ENCODE assay signal across 8 cellular contexts in the genomic region with DNA sequence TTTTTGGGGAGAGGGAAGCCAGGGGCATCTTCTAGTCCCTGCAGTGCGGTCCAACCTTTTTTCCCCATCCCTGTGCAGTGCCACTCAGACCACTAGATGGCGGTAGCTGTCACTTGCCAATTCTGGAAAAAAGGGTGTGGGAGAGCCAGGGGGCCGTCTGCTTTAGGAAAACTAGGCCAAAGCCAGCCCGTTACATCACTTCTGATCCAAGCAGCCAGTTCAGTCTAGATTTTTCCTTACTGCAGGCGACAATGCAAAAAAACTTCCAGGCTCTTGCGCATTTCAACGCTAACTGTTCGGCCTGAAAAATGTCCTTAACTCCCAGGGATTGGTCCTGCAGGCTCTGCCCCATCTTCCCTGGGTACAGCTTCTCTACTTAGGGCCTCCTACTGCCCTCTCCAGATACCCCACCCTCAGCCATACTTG.
A peak's percentile ranks its signal among the peaks of the same experiment; 100 is the strongest.
DNase-seq lines count a peak whose midpoint lies in the region; ATAC-seq lines count a peak whose summit lies in the region.

No MANE protein-coding gene starts in this region.

- H3K27ac Mint-ChIP-seq in activated CD4-positive, alpha-beta T cell treated with anti-CD3 and anti-CD28 coated beads for 36 hours = no peak overlapping the region

- intact Hi-C loops in activated CD4-positive, alpha-beta T cell treated with anti-CD3 and anti-CD28 coated beads for 36 hours (cut with DNase I, micrococcal nuclease) = loop anchor here (1.0 to 2.0 kb wide), 3 partner anchors 258 to 374 kb away; no protein-coding TSS in a partner anchor

- no peak overlapping the region for H3K4me3 Mint-ChIP-seq in activated CD4-positive, alpha-beta T cell treated with anti-CD3 and anti-CD28 coated beads for 36 hours

- peaks cover 35% of the 10 kb centered on the region for H3K27me3 Mint-ChIP-seq in activated CD4-positive, alpha-beta T cell treated with anti-CD3 and anti-CD28 coated beads for 36 hours

- DNase-seq in NOMO-1 (lab: John Stamatoyannopoulos, UW; ENCODE audit: unreplicated experiment in 2 of 2) (peak; percentile 2 to 17), NOMO-1 treated with dmso at 0.1 percent for 144 hours (lab: John Stamatoyannopoulos, UW; ENCODE audit: unreplicated experiment) (no peak), NCI-H1436 treated with DMSO at 0.1 percent for 48 hours (lab: John Stamatoyannopoulos, UW) (peak; percentile 18), left kidney (ENCODE audit: low read depth, low spot score) (peak; percentile 90)
- peak; percentile 68 for DNase-seq in activated CD4-positive, alpha-beta T cell treated with anti-CD3 and anti-CD28 coated beads for 36 hours
- DNase-seq in stimulated activated CD4-positive, alpha-beta T cell treated with anti-CD3 and anti-CD28 coated beads, Interleukin-2, amount 100 ng/mL, for 4 hours (ENCODE audit: low read depth) = peak; percentile 10

- POLR2A ChIA-PET in activated CD4-positive, alpha-beta T cell treated with anti-CD3 and anti-CD28 coated beads for 36 hours (lab: Charles Lee) = interaction anchor here (0.6 kb wide), 1 partner anchor 22 kb away, joined by 3 read pairs; no protein-coding TSS in a partner anchor

- H3K9me3 Mint-ChIP-seq in activated CD4-positive, alpha-beta T cell treated with anti-CD3 and anti-CD28 coated beads for 36 hours (ENCODE audit: low read depth) = no peaks in the 10 kb centered on the region

- H3K36me3 Mint-ChIP-seq in activated CD4-positive, alpha-beta T cell treated with anti-CD3 and anti-CD28 coated beads for 36 hours (ENCODE audit: low read depth) = no peaks in the 10 kb centered on the region

- peak overlapping the region; percentile 87 for H3K27ac ChIP-seq in cingulate gyrus (ENCODE audit: low read depth, low read length)

- no peaks in the 10 kb centered on the region for H3K4me1 Mint-ChIP-seq in activated CD4-positive, alpha-beta T cell treated with anti-CD3 and anti-CD28 coated beads for 36 hours

- peak; percentile 39 for ATAC-seq in activated CD4-positive, alpha-beta T cell treated with anti-CD3 and anti-CD28 coated beads for 36 hours
- ATAC-seq in GM19452 (IDR thresholded peaks at IDR 0.05; ENCODE audit: unreplicated experiment) = no peak

- CTCF ChIA-PET in activated CD4-positive, alpha-beta T cell treated with anti-CD3 and anti-CD28 coated beads for 36 hours (lab: Charles Lee) = interaction anchor here (1.1 to 2.4 kb wide), 9 partner anchors 8 to 524 kb away, joined by 3 to 21 read pairs (median 3); no protein-coding TSS in a partner anchor
